8 cellular contexts compared by ENCODE assay signal in genomic region chr6:164927288-164928040, GRCh38.
DNase-seq lines count a peak whose midpoint lies in the region; ATAC-seq, FAIRE-seq and TF ChIP-seq lines count a peak whose summit lies in the region.

No MANE protein-coding gene starts in this region.

- no peak for FAIRE-seq in H54 (lab: Jason Lieb, UNC)

- H3K4me3 ChIP-seq in SK-N-SH (ENCODE audit: low read depth in 2 of 2, low read length in 1 of 2): peak overlapping the region; percentile 25 to 28; a peak in 2 of 4 replicates
- peak overlapping the region; percentile 52 for H3K4me3 ChIP-seq in psoas muscle

- no peak overlapping the region for H3K9ac ChIP-seq in SK-N-SH

- POLR2A ChIA-PET in SK-N-SH (lab: Yijun Ruan, JAX): no interaction called here

- intact Hi-C loops in Right ventricle myocardium inferior (cut with DNase I): loop anchor here (5.0 to 10.0 kb wide), 3 partner anchors 305 to 973 kb away; no protein-coding TSS in a partner anchor
- intact Hi-C loops in psoas muscle (cut with DNase I): loop anchor here (5.0 to 10.0 kb wide), 4 partner anchors 307 to 1743 kb away; no protein-coding TSS in a partner anchor

- no peaks in the 10 kb centered on the region for H3K36me3 Mint-ChIP-seq in activated naive CD4-positive, alpha-beta T cell treated with anti-CD3 and anti-CD28 coated beads, Interleukin-2, amount 50 U/mL, for 72 hours

- no peak overlapping the region for H2AFZ ChIP-seq in SK-N-SH (ENCODE audit: low read depth)

- H3K9me3 ChIP-seq in SK-N-SH (no peaks in the 10 kb centered on the region), psoas muscle (no peaks in the 10 kb centered on the region)

- peak; percentile 70 for DNase-seq in GM10266 (ENCODE audit: extremely low spot score)
- peak; percentile 1 for DNase-seq in H54 (ENCODE audit: insufficient read length, low spot score)
- DNase-seq in SK-N-SH: peak; percentile 75
- DNase-seq in activated naive CD4-positive, alpha-beta T cell treated with anti-CD3 and anti-CD28 coated beads, Interleukin-2, amount 50 U/mL, for 72 hours (ENCODE audit: low spot score in 2 of 2): peak in 1 of 2 donors; percentile 66
- peak; percentile 70 for DNase-seq in Right ventricle myocardium inferior (ENCODE audit: missing footprints)
- peak; percentile 57 to 84 for DNase-seq in psoas muscle
- DNase-seq in cortex of kidney (lab: John Stamatoyannopoulos, UW): no peak

- H3K36me3 ChIP-seq in SK-N-SH (replicated peaks in 1 of 2; ENCODE audit: control insufficient read depth in 1 of 2, insufficient read depth in 2 of 2, low read length in 1 of 2) (no peaks in the 10 kb centered on the region), psoas muscle (ENCODE audit: insufficient read depth in 1 of 2, low read depth in 1 of 2) (no peaks in the 10 kb centered on the region)

- peaks cover 5% of the 10 kb centered on the region for H3F3A ChIP-seq in SK-N-SH (replicated peaks; ENCODE audit: insufficient read depth)

- CTCF ChIA-PET in SK-N-SH (lab: Yijun Ruan, JAX): interaction anchor here (0.6 to 3.3 kb wide), 58 partner anchors 9 to 1512 kb away, joined by 3 to 27 read pairs (median 4); no protein-coding TSS in a partner anchor

- H3K27me3 ChIP-seq in SK-N-SH (ENCODE audit: insufficient read depth) (no peaks in the 10 kb centered on the region), psoas muscle (ENCODE audit: insufficient read depth in 3 of 3, low read length in 2 of 3) (no peaks in the 10 kb centered on the region)

- TF ChIP-seq RAD21 in SK-N-SH (IDR thresholded peaks at IDR 0.05; ENCODE audit: low read length): peak; percentile 93

- H4K20me1 ChIP-seq in SK-N-SH (ENCODE audit: insufficient read depth): no peaks in the 10 kb centered on the region

- H3K9me2 ChIP-seq in SK-N-SH: no peaks in the 10 kb centered on the region

- H3K27ac ChIP-seq in SK-N-SH (ENCODE audit: low read depth in 2 of 2, low read length in 1 of 2): no peak overlapping the region
- H3K27ac ChIP-seq in psoas muscle: no peak overlapping the region

- ATAC-seq in activated naive CD4-positive, alpha-beta T cell treated with anti-CD3 and anti-CD28 coated beads, Interleukin-2, amount 50 U/mL, for 72 hours: peak; percentile 39 to 82
- peak; percentile 92 for ATAC-seq in Right ventricle myocardium inferior
- peak; percentile 90 to 99 (median 96) for ATAC-seq in psoas muscle

- no peak for TF ChIP-seq POLR2A in H54 (IDR thresholded peaks at IDR 0.05; ENCODE audit: low read depth, low read length)

- no peaks in the 10 kb centered on the region for H3K79me2 ChIP-seq in SK-N-SH (ENCODE audit: insufficient read depth)

- no peaks in the 10 kb centered on the region for H3K9me3 Mint-ChIP-seq in activated naive CD4-positive, alpha-beta T cell treated with anti-CD3 and anti-CD28 coated beads, Interleukin-2, amount 50 U/mL, for 72 hours

- no peak for TF ChIP-seq EP300 in SK-N-SH (IDR thresholded peaks at IDR 0.05; ENCODE audit: borderline replicate concordance in 1 of 2, low read depth in 1 of 2, low read length in 1 of 2)

- H3K4me1 ChIP-seq in SK-N-SH (ENCODE audit: control insufficient read depth in 1 of 2, insufficient read depth in 2 of 2, low read depth in 1 of 2, low read length in 1 of 2) (peaks cover 0 to 12% of the 10 kb centered on the region in 2 experiments; a peak in 2 of 4 replicates), psoas muscle (peaks cover 6% of the 10 kb centered on the region)

- TF ChIP-seq CTCF in GM10266 (IDR thresholded peaks at IDR 0.05; ENCODE audit: control insufficient read depth, insufficient read depth, low read depth, missing control alignments) (peak; percentile 89), LNCAP (IDR thresholded peaks at IDR 0.05) (peak; percentile 98), SK-N-SH (IDR thresholded peaks at IDR 0.05) (peak; percentile 82), psoas muscle (IDR thresholded peaks at IDR 0.05) (peak; percentile 99)

- H3K27ac Mint-ChIP-seq in activated naive CD4-positive, alpha-beta T cell treated with anti-CD3 and anti-CD28 coated beads, Interleukin-2, amount 50 U/mL, for 72 hours: no peak overlapping the region

- H3K4me2 ChIP-seq in SK-N-SH: peak overlapping the region; percentile 44; the same call in 1 of the 2 replicates

- WGBS in SK-N-SH (ENCODE audit: low lambda C conversion rate): 3% methylated on average over 15 of the region's 16 CpGs
- 11 to 16% (median 11%) methylated on average over 16 of the region's 16 CpGs for WGBS in psoas muscle, 3 donors

TF ChIP-seq in SK-N-SH, 30 proteins besides CTCF, POLR2A, EP300 and RAD21:
- TF ChIP-seq NRF1 (IDR thresholded peaks at IDR 0.05; ENCODE audit: low read depth, low read length) (no peak), FOXM1 (IDR thresholded peaks at IDR 0.05; ENCODE audit: low read depth) (no peak), ELF1 (IDR thresholded peaks at IDR 0.05) (no peak), GATA2 (CRISPR knock-in tag; IDR thresholded peaks at IDR 0.05) (0 out of 2 replicates have a peak, but pooled peaks have one; percentile 8), SMC3 (IDR thresholded peaks at IDR 0.05; ENCODE audit: low read depth, low read length) (peak; percentile 82), JUND (IDR thresholded peaks at IDR 0.05) (no peak), EZH2phosphoT487 (IDR thresholded peaks at IDR 0.05; ENCODE audit: borderline replicate concordance, low read depth) (no peak)
